10 cellular contexts compared by ENCODE assay signal in the genomic region with DNA sequence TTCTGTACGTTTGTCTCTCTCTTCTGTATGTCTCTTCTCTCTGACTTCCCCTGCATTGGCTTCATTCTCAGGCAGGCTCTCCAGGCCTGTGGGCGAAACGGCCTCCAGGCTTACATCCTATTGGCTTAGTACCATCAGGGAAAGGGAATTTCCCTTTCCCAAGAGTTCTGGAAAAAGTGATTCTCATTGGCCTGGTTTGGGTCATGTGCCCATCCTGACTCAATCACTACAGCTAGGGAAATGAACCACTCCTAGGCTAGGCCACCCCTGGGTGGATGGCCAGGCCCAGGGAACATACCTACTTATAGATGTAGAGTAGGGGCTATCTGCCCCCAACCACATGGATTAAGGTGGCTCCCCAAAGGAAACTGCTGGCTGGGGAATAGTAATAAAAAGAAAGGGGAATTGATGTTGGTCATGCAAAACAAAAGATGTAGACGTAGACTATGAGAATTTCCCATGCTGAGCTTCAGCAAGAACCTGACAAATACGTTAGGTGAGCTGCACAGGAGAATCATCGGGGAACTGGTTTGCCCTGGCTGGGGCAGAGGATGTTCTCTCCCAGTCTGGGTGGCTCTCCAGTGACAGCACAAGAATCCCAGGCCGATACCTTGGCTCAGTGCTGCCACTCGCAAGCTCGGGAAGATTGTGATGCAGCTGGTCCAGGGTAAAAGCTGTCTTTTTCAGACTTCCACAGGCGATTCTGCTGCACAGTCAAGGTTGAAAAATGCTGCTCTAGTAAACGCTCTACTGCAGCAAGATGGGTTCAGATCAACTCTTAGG. TPM values are rescaled to one million over a fixed set of nuclear protein-coding genes. Genes with fewer than 3 reads are reported as not detected.
DNase-seq lines count a peak whose midpoint lies in the region; ATAC-seq, FAIRE-seq and TF ChIP-seq lines count a peak whose summit lies in the region.
"Had no signal": no experiment of that assay in that cellular context is flagged by ENCODE, and none has a peak within 500 bp of the region (broad histone marks: within the 10 kb centered on the region; RNA-seq: fewer than 3 reads in every experiment).

No MANE protein-coding gene starts in this region.

- no peak overlapping the region for H2BK5ac ChIP-seq in H1 (ENCODE audit: low read depth, low read length)

- H3K4ac ChIP-seq in H1 (replicated peaks; ENCODE audit: insufficient read length, low read depth, low read length), result peak overlapping the region; percentile 33

- H3K23me2 ChIP-seq in H1 (ENCODE audit: low read depth, low read length), result peaks cover 19% of the 10 kb centered on the region

- TF ChIP-seq RAD21 in H1 (IDR thresholded peaks at IDR 0.05 in 1 of 2, conservative IDR thresholded peaks at IDR 0.05 in 1 of 2; ENCODE audit: low read depth in 2 of 2, low read length in 2 of 2), result no peak

- H4K8ac ChIP-seq in H1 (ENCODE audit: extremely low read depth, insufficient read depth, low read length), result no peak overlapping the region

- whole genome bisulfite sequencing in H1 (ENCODE audit: extremely low coverage in 1 of 2, insufficient coverage in 1 of 2, insufficient read length in 1 of 2, insufficient replicate concordance in 2 of 2, low coverage in 1 of 2, low lambda C conversion rate in 2 of 2, missing lambda C conversion rate in 1 of 2), 2 experiments, result 84% methylated on average over 11 of the region's 11 CpGs; no CpG with 5 or more reads in 1 of the 2 experiments

- no peak overlapping the region for H3K9ac ChIP-seq in H1 (replicated peaks in 1 of 4; ENCODE audit: extremely low read depth in 1 of 4, low read depth in 3 of 4, low read length in 3 of 4)

- no peak overlapping the region for H2BK12ac ChIP-seq in H1 (ENCODE audit: low read depth, low read length)

- H3K4me3 ChIP-seq in H1 (ENCODE audit: extremely low read depth in 1 of 4, insufficient read depth in 2 of 4, low read depth in 3 of 4, low read length in 4 of 4), result no peak overlapping the region
- H3K4me3 ChIP-seq: thyroid gland had no signal

- POLR2A ChIA-PET in H1 (lab: Charles Lee; ENCODE audit: partially characterized antibody), result interaction anchor here (0.9 to 15.1 kb wide), 8 partner anchors 14 to 248 kb away, joined by 3 to 294 read pairs (median 15); a partner anchor contains a TSS

- no peak overlapping the region for H3K27ac ChIP-seq in H1 (ENCODE audit: low read depth, low read length)
- H3K27ac ChIP-seq: thyroid gland had no signal

- H2BK20ac ChIP-seq in H1 (ENCODE audit: low read length), result 0 out of 2 replicates have a peak overlapping the region, but pooled peaks have one; percentile 3

- TF ChIP-seq EP300 in H1 (IDR thresholded peaks at IDR 0.05; ENCODE audit: borderline replicate concordance in 1 of 2, low read depth in 2 of 2, low read length in 2 of 2), result no peak

- peaks cover 0 to 11% (median 10%) of the 10 kb centered on the region in 4 experiments; a peak in 5 of 7 replicates for H3K27me3 ChIP-seq in H1 (replicated peaks in 1 of 4; ENCODE audit: control insufficient read depth in 3 of 4, extremely low read depth in 1 of 4, insufficient read depth in 3 of 4, low read length in 3 of 4)
- H3K27me3 ChIP-seq: thyroid gland had no signal

- CTCF ChIA-PET in H1 (lab: Charles Lee; ENCODE audit: partially characterized antibody), result interaction anchor here (0.5 to 24.9 kb wide), 5 partner anchors 11 to 88 kb away, joined by 3 to 532 read pairs (median 5); a partner anchor contains a TSS

- H3K4me1 ChIP-seq in H1 (replicated peaks in 1 of 4; ENCODE audit: control insufficient read depth in 3 of 4, insufficient read depth in 4 of 4, low read length in 3 of 4), result peaks cover 0 to 8% (median 1%) of the 10 kb centered on the region in 4 experiments; a peak in 5 of 7 replicates

- TF ChIP-seq CTCF in H1 (IDR thresholded peaks at IDR 0.05; ENCODE audit: control extremely low read depth in 1 of 3, insufficient read depth in 1 of 3, low read depth in 1 of 3, low read length in 3 of 3) (no peak), GM13977 (IDR thresholded peaks at IDR 0.05; ENCODE audit: extremely low read depth, insufficient read depth, missing control alignments) (no peak)

- ATAC-seq in GM19455 (IDR thresholded peaks at IDR 0.05; ENCODE audit: unreplicated experiment), result no peak

- H3K79me1 ChIP-seq in H1 (ENCODE audit: low read depth, low read length), result no peaks in the 10 kb centered on the region

- H4K91ac ChIP-seq in H1 (replicated peaks; ENCODE audit: insufficient read length, low read length), result no peak overlapping the region

- no peaks in the 10 kb centered on the region for H3K9me3 ChIP-seq in H1 (ENCODE audit: insufficient read depth in 2 of 2, low read depth in 1 of 2, low read length in 1 of 2)
- H3K9me3 ChIP-seq: thyroid gland had no signal

- peak; percentile 83 for DNase-seq in Daoy (ENCODE audit: low read depth)
- DNase-seq in RCC 7860 (ENCODE audit: low spot score), result peak; percentile 67
- DNase-seq in H1 (ENCODE audit: low read depth in 1 of 2, low spot score in 2 of 2), result no peak
- DNase-seq in occipital lobe (lab: John Stamatoyannopoulos, UW), result peak; percentile 30
- DNase-seq in NCI-H1436 (lab: John Stamatoyannopoulos, UW), result no peak
- no peak for DNase-seq in GM13977 (ENCODE audit: low spot score)
- DNase-seq in SIG-M5 treated with dmso at 0.1 percent for 504 hours (lab: John Stamatoyannopoulos, UW; ENCODE audit: unreplicated experiment), result no peak
- DNase-seq: thyroid gland had no signal

- no peak overlapping the region for H4K5ac ChIP-seq in H1 (ENCODE audit: insufficient read length, low read depth, low read length)

- H2BK15ac ChIP-seq in H1 (ENCODE audit: low read length), result no peak overlapping the region

- TF ChIP-seq POLR2A in H1 (IDR thresholded peaks at IDR 0.05; ENCODE audit: control extremely low read depth in 1 of 2, low read depth in 2 of 2, low read length in 2 of 2), result no peak

- H2AK5ac ChIP-seq in H1 (ENCODE audit: low read depth, low read length), result no peak overlapping the region

- H3K23ac ChIP-seq in H1 (ENCODE audit: insufficient read length), result no peak overlapping the region

- FAIRE-seq in RCC 7860 (lab: Jason Lieb, UNC), result peak; percentile 59
- peak; percentile 7 for FAIRE-seq in H1 (lab: Jason Lieb, UNC)
- FAIRE-seq: GM18507 had no signal

- no peak overlapping the region for H2BK120ac ChIP-seq in H1 (replicated peaks; ENCODE audit: low read depth, low read length)

- H3K79me2 ChIP-seq in H1 (ENCODE audit: control insufficient read depth in 1 of 2, insufficient read depth in 2 of 2, low read length in 2 of 2), result peaks cover 0 to 4% of the 10 kb centered on the region in 2 experiments; a peak in 1 of 4 replicates

- H3K14ac ChIP-seq in H1 (ENCODE audit: insufficient read length), result no peak overlapping the region

- in situ Hi-C loops in GM13977 (cut with MboI; ENCODE audit: low pct_unique_long_range_greater_than_20kb, low sequenced_read_pairs, unreplicated experiment), result no loop called here

- no peak overlapping the region for H3K18ac ChIP-seq in H1 (ENCODE audit: extremely low read depth, low read length)

- peaks cover 0 to under 1% (median 0%) of the 10 kb centered on the region in 4 experiments; a peak in 1 of 8 replicates for H3K36me3 ChIP-seq in H1 (ENCODE audit: control insufficient read depth in 2 of 4, insufficient read depth in 4 of 4, low read length in 3 of 4)

- no peak overlapping the region for H2AFZ ChIP-seq in H1 (ENCODE audit: low read length)

- H3K56ac ChIP-seq in H1 (replicated peaks; ENCODE audit: insufficient read length, low read depth, low read length), result no peak overlapping the region

- H3K4me2 ChIP-seq in H1 (ENCODE audit: insufficient read depth in 1 of 2, low read depth in 2 of 2, low read length in 2 of 2), result no peak overlapping the region

- peaks cover 5 to 8% of the 10 kb centered on the region in 2 experiments for H4K20me1 ChIP-seq in H1 (replicated peaks in 1 of 2; ENCODE audit: control insufficient read depth in 1 of 2, insufficient read depth in 2 of 2, low read length in 2 of 2)

TF ChIP-seq in H1, 55 proteins besides CTCF, POLR2A, EP300 and RAD21 (continues in another document):
- no peak for TF ChIP-seq GTF2F1 (IDR thresholded peaks at IDR 0.05; ENCODE audit: borderline replicate concordance, low read depth, low read length)
- TF ChIP-seq, protein P1, sequence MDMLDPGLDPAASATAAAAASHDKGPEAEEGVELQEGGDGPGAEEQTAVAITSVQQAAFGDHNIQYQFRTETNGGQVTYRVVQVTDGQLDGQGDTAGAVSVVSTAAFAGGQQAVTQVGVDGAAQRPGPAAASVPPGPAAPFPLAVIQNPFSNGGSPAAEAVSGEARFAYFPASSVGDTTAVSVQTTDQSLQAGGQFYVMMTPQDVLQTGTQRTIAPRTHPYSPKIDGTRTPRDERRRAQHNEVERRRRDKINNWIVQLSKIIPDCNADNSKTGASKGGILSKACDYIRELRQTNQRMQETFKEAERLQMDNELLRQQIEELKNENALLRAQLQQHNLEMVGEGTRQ (IDR thresholded peaks at IDR 0.05; ENCODE audit: low read length), result peak; percentile 67; the same call in 1 of the 2 replicates
- no peak for TF ChIP-seq TAF7 (optimal IDR thresholded peaks at IDR 0.05; ENCODE audit: borderline replicate concordance, low read depth, low read length)

RNA-seq across cellular contexts. Expression of a gene that starts 3.7 kb away (rescaled TPM):
- 9.7 and 11.5 TPM in 2 replicates for total RNA-seq in Daoy (2014; rRNA removed; shearing (Covaris generic))
- 35.5 and 39.6 TPM in 2 replicates for total RNA-seq in H1 (2021; fragmentation: NEBNext Ultra II Directional; extraction: Animal tissue kit (Norgen Biotek cat#: 25700))
- polyA plus RNA-seq in H1 (2011; rRNA removed), result 16.2 and 36.0 TPM in 2 replicates
- 10.2 TPM for polyA plus RNA-seq in H1 (2011; cell fraction: cytosol; rRNA removed)
- 69.1 TPM for polyA plus RNA-seq in H1 (2011; cell fraction: nucleus; rRNA removed)
- 43.9 to 75.3 TPM (median 58.9 TPM) in 4 replicates for polyA plus RNA-seq in H1 (2012, experiment 1 of 2)
- 61.0 TPM for polyA plus RNA-seq in H1 (2012, experiment 2 of 2)
- 5.5 TPM for polyA plus RNA-seq in H1 (2013, experiment 1 of 2)
- 5.1 TPM for polyA plus RNA-seq in H1 (2013, experiment 2 of 2)
- polyA minus RNA-seq in H1 (2011; rRNA and poly(A)+ RNA removed), result 7.8 and 16.3 TPM in 2 replicates
- 22.8 TPM for polyA minus RNA-seq in H1 (2011; cell fraction: cytosol; rRNA and poly(A)+ RNA removed)
- polyA minus RNA-seq in H1 (2011; cell fraction: nucleus; rRNA and poly(A)+ RNA removed), result 79.4 TPM
- 2.8 TPM for total RNA-seq in occipital lobe

RNA-seq across cellular contexts. Expression of a gene that starts 22.7 kb away (rescaled TPM):
- 3.4 and 12.3 TPM in 2 replicates for total RNA-seq in Daoy (2014; rRNA removed; shearing (Covaris generic))
- total RNA-seq in H1 (2021; fragmentation: NEBNext Ultra II Directional; extraction: Animal tissue kit (Norgen Biotek cat#: 25700)), result 40.2 and 41.4 TPM in 2 replicates
- polyA plus RNA-seq in H1 (2011; rRNA removed), result 26.5 and 44.7 TPM in 2 replicates
- 38.9 TPM for polyA plus RNA-seq in H1 (2011; cell fraction: cytosol; rRNA removed)
- polyA plus RNA-seq in H1 (2011; cell fraction: nucleus; rRNA removed), result 64.2 TPM
- 29.7 to 48.4 TPM (median 41.9 TPM) in 4 replicates for polyA plus RNA-seq in H1 (2012, experiment 1 of 2)
- polyA plus RNA-seq in H1 (2012, experiment 2 of 2), result 34.3 TPM
- polyA plus RNA-seq in H1 (2013, experiment 1 of 2), result 29.8 TPM
- 32.6 TPM for polyA plus RNA-seq in H1 (2013, experiment 2 of 2)
- polyA minus RNA-seq in H1 (2011; rRNA and poly(A)+ RNA removed), result 39.8 and 60.9 TPM in 2 replicates
- 26.1 TPM for polyA minus RNA-seq in H1 (2011; cell fraction: cytosol; rRNA and poly(A)+ RNA removed)
- 15.0 TPM for polyA minus RNA-seq in H1 (2011; cell fraction: nucleus; rRNA and poly(A)+ RNA removed)
- total RNA-seq in occipital lobe, result 71.0 TPM

Comparison
In these comparisons a context has a peak if more than half of its experiments do, and no peak if none do; other contexts are left out.
1. DNase-seq: peak in Daoy (single experiment), RCC 7860 (single experiment) and occipital lobe (single experiment); none in H1 (0 of 2), NCI-H1436 (single experiment), GM13977 (single experiment) and SIG-M5 treated with dmso at 0.1 percent for 504 hours (single experiment).